ENCODE assay signal across 19 cellular contexts in genomic region chr1:46150085-46150484, GRCh38. TPM values are rescaled to one million over a fixed set of nuclear protein-coding genes. Genes with fewer than 3 reads are reported as not detected.
DNase-seq lines count a peak whose midpoint lies in the region; ATAC-seq, FAIRE-seq and TF ChIP-seq lines count a peak whose summit lies in the region.
"Had no signal": no experiment of that assay in that cellular context is flagged by ENCODE, and none has a peak within 500 bp of the region (broad histone marks: within the 10 kb centered on the region; RNA-seq: fewer than 3 reads in every experiment).

No MANE protein-coding gene starts in this region.

- no peaks in the 10 kb centered on the region for H3K27me3 ChIP-seq in brain microvascular endothelial cell (replicated peaks)
- no peaks in the 10 kb centered on the region for H3K27me3 ChIP-seq in endothelial cell of umbilical vein (ENCODE audit: control insufficient read depth in 2 of 2, insufficient read depth in 2 of 2, low read length in 2 of 2)
- H3K27me3 ChIP-seq in liver (ENCODE audit: control insufficient read depth in 4 of 4, insufficient read depth in 4 of 4, low read length in 3 of 4) = no peaks in the 10 kb centered on the region
- H3K27me3 ChIP-seq in stomach = no peaks in the 10 kb centered on the region
- H3K27me3 ChIP-seq: BE2C had no signal

- TF ChIP-seq POLR2A in endothelial cell of umbilical vein (IDR thresholded peaks at IDR 0.05; ENCODE audit: low read depth, low read length) (no peak), stomach (IDR thresholded peaks at IDR 0.05) (no peak)

- DNase-seq in brain microvascular endothelial cell (peak; percentile 16), endothelial cell of umbilical vein (ENCODE audit: low read depth, low spot score) (peak; percentile 17), stomach (no peak), GM10266 (ENCODE audit: extremely low spot score) (no peak), GM19240 (ENCODE audit: insufficient read length, low spot score) (no peak)
- DNase-seq: BE2C; CD4-positive, alpha-beta memory T cell; GF-D8; KBM-7; NCI-H1048; NCI-H146; NCI-H2081 treated with DMSO at 0.1 percent for 48 hours; NCI-H226; NCI-H69; PC-9 had no signal

- H2AFZ ChIP-seq in endothelial cell of umbilical vein (ENCODE audit: low read depth, low read length) = no peak overlapping the region
- H2AFZ ChIP-seq: PC-9 had no signal

- no peak for TF ChIP-seq CTCF in brain microvascular endothelial cell (IDR thresholded peaks at IDR 0.05; ENCODE audit: low read depth, low read length, missing control alignments)
- TF ChIP-seq CTCF in endothelial cell of umbilical vein (IDR thresholded peaks at IDR 0.05; ENCODE audit: extremely low read depth in 1 of 2, insufficient read depth in 1 of 2, low read depth in 1 of 2, low read length in 2 of 2) = no peak
- TF ChIP-seq CTCF in liver (IDR thresholded peaks at IDR 0.05; ENCODE audit: low read depth, low read length, missing input control) = no peak
- no peak for TF ChIP-seq CTCF in stomach (IDR thresholded peaks at IDR 0.05)
- TF ChIP-seq CTCF in GM10266 (IDR thresholded peaks at IDR 0.05; ENCODE audit: control insufficient read depth, insufficient read depth, low read depth, missing control alignments) = no peak

- no TSS peak for BruUV-seq in endothelial cell of umbilical vein (replicated peaks; lab: Mats Ljungman, UMichigan)

- H3K79me2 ChIP-seq in endothelial cell of umbilical vein (ENCODE audit: control insufficient read depth, insufficient read depth, low read length) = no peaks in the 10 kb centered on the region

- H3K4me1 ChIP-seq in endothelial cell of umbilical vein (ENCODE audit: control insufficient read depth, extremely low read depth, insufficient read depth, low read length) = no peaks in the 10 kb centered on the region
- H3K4me1 ChIP-seq in liver (ENCODE audit: control insufficient read depth in 4 of 4, insufficient read depth in 4 of 4, low read length in 3 of 4) = no peaks in the 10 kb centered on the region
- H3K4me1 ChIP-seq in stomach = no peaks in the 10 kb centered on the region
- H3K4me1 ChIP-seq: BE2C had no signal

- in situ Hi-C loops in brain microvascular endothelial cell (cut with HindIII; ENCODE audit: low pct_ligation_motif_present, low sequenced_read_pairs) = no loop called here

- dilution Hi-C loops in endothelial cell of umbilical vein (cut with MboI; ENCODE audit: extremely low pct_ligation_motif_present, low sequenced_read_pairs) = no loop called here

- TF ChIP-seq EP300 in stomach (IDR thresholded peaks at IDR 0.05) = peak; percentile 51

- no peak overlapping the region for H3K4me2 ChIP-seq in endothelial cell of umbilical vein (ENCODE audit: insufficient read depth, low read length)
- H3K4me2 ChIP-seq: PC-9 had no signal

- ATAC-seq in GM19324 (IDR thresholded peaks at IDR 0.05; ENCODE audit: low FRiP score, unreplicated experiment) = no peak

- no peak overlapping the region for H3K4me3 ChIP-seq in brain microvascular endothelial cell (ENCODE audit: low read depth, low read length)
- no peak overlapping the region for H3K4me3 ChIP-seq in endothelial cell of umbilical vein (replicated peaks in 1 of 3; ENCODE audit: insufficient read depth in 1 of 3, low read depth in 1 of 3, low read length in 3 of 3)
- H3K4me3 ChIP-seq in liver (ENCODE audit: low read depth in 1 of 3, low read length in 3 of 3) = no peak overlapping the region
- no peak overlapping the region for H3K4me3 ChIP-seq in stomach
- H3K4me3 ChIP-seq: PC-9 had no signal

- intact Hi-C loops in endothelial cell of umbilical vein (cut with micrococcal nuclease) (no loop called here), stomach (cut with DNase I; ENCODE audit: low total_unique reads) (no loop called here)

- no peaks in the 10 kb centered on the region for H3K36me3 ChIP-seq in brain microvascular endothelial cell (replicated peaks)
- no peaks in the 10 kb centered on the region for H3K36me3 ChIP-seq in endothelial cell of umbilical vein (ENCODE audit: control insufficient read depth in 2 of 2, extremely low read depth in 1 of 2, insufficient read depth in 2 of 2, low read length in 2 of 2)
- H3K36me3 ChIP-seq in liver (ENCODE audit: control insufficient read depth in 4 of 4, insufficient read depth in 3 of 4, low read depth in 1 of 4, low read length in 3 of 4) = no peaks in the 10 kb centered on the region
- no peaks in the 10 kb centered on the region for H3K36me3 ChIP-seq in stomach
- H3K36me3 ChIP-seq: BE2C had no signal

- H3K9me3 ChIP-seq in endothelial cell of umbilical vein (replicated peaks; ENCODE audit: control insufficient read depth, insufficient read depth, low read length) = no peaks in the 10 kb centered on the region
- H3K9me3 ChIP-seq in liver (ENCODE audit: control insufficient read depth in 4 of 4, low read length in 3 of 4) = no peaks in the 10 kb centered on the region
- no peaks in the 10 kb centered on the region for H3K9me3 ChIP-seq in stomach
- H3K9me3 ChIP-seq: BE2C had no signal

- no peak for TF ChIP-seq RAD21 in liver (IDR thresholded peaks at IDR 0.05)

- CTCF ChIA-PET in endothelial cell of umbilical vein (lab: Charles Lee) = interaction anchor here (1.2 kb wide), 1 partner anchor 19 kb away, joined by 4 read pairs; no protein-coding TSS in a partner anchor

- no peaks in the 10 kb centered on the region for H3K9me1 ChIP-seq in endothelial cell of umbilical vein (replicated peaks; ENCODE audit: control insufficient read depth, extremely low read depth, insufficient read depth, low read length)

- POLR2A ChIA-PET in endothelial cell of umbilical vein (lab: Charles Lee) = no interaction called here

- H3K9ac ChIP-seq in endothelial cell of umbilical vein (replicated peaks; ENCODE audit: extremely low read depth, insufficient read depth, low read length) = no peak overlapping the region
- H3K9ac ChIP-seq in liver (ENCODE audit: low read depth in 1 of 2, low read length in 2 of 2) = no peak overlapping the region

- FAIRE-seq in endothelial cell of umbilical vein (lab: Jason Lieb, UNC) = no peak
- FAIRE-seq: H1 had no signal

- H3K27ac ChIP-seq in brain microvascular endothelial cell = no peak overlapping the region
- H3K27ac ChIP-seq in endothelial cell of umbilical vein (ENCODE audit: insufficient read depth, low read depth, low read length) = no peak overlapping the region
- no peak overlapping the region for H3K27ac ChIP-seq in liver (ENCODE audit: low read depth in 1 of 2, low read length in 2 of 2)
- peak overlapping the region in 1 of 5 donors; percentile 25 for H3K27ac ChIP-seq in stomach
- H3K27ac ChIP-seq: HL-60, PC-9 had no signal

- H4K20me1 ChIP-seq in endothelial cell of umbilical vein (replicated peaks; ENCODE audit: control insufficient read depth, extremely low read depth, insufficient read depth, low read length) = no peaks in the 10 kb centered on the region

- whole genome bisulfite sequencing in liver = 90% methylated on average over 2 of the region's 2 CpGs
- WGBS in stomach, 5 donors = 76 to 98% (median 80%) methylated on average over 2 of the region's 2 CpGs

RNA-seq across cellular contexts. Expression of gene PIK3R3, which starts 17.7 kb away (rescaled TPM):
- total RNA-seq in endothelial cell of umbilical vein (14.3 and 14.6 TPM in 2 replicates), liver (1 to 10 TPM; 3.7 to 4.6 TPM), stomach (10 to 100 TPM; 10.4 to 33.8 (median 15.2) TPM)
- polyA plus RNA-seq in endothelial cell of umbilical vein (6.1 and 7.5 TPM in 2 replicates), liver (1 to 10 TPM; 1.5 to 1.8 TPM), stomach (1 to 10 TPM; 3.4 to 4.9 (median 3.7) TPM)
- polyA plus RNA-seq in endothelial cell of umbilical vein (2011; cell fraction: cytosol; rRNA removed) = 6.5 and 6.8 TPM in 2 replicates
- 9.9 and 10.5 TPM in 2 replicates for polyA plus RNA-seq in endothelial cell of umbilical vein (2011; cell fraction: nucleus; rRNA removed)
- polyA plus RNA-seq in endothelial cell of umbilical vein (2012) = 4.4 and 12.0 TPM in 2 replicates
- polyA minus RNA-seq in endothelial cell of umbilical vein = 19.7 and 19.8 TPM in 2 replicates
- 17.0 TPM for polyA minus RNA-seq in endothelial cell of umbilical vein (2011; cell fraction: cytosol; rRNA and poly(A)+ RNA removed)
- 12.5 TPM in 2 replicates for polyA minus RNA-seq in endothelial cell of umbilical vein (2011; cell fraction: nucleus; rRNA and poly(A)+ RNA removed)

RNA-seq across cellular contexts. Expression of gene TSPAN1, which starts 24.8 kb away (rescaled TPM):
- 0.37 and 0.88 TPM in 2 replicates for total RNA-seq in endothelial cell of umbilical vein
- polyA plus RNA-seq in endothelial cell of umbilical vein = 0.65 and 0.91 TPM in 2 replicates
- 0.41 and 0.42 TPM in 2 replicates for polyA plus RNA-seq in endothelial cell of umbilical vein (2011; cell fraction: cytosol; rRNA removed)
- 0.70 and 0.71 TPM in 2 replicates for polyA plus RNA-seq in endothelial cell of umbilical vein (2011; cell fraction: nucleus; rRNA removed)
- 0.16 and 0.27 TPM in 2 replicates for polyA plus RNA-seq in endothelial cell of umbilical vein (2012)
- polyA minus RNA-seq in endothelial cell of umbilical vein = 0.42 and 1.1 TPM in 2 replicates
- polyA minus RNA-seq in endothelial cell of umbilical vein (2011; cell fraction: cytosol; rRNA and poly(A)+ RNA removed) = 15.4 TPM
- not detected in 2 replicates for polyA minus RNA-seq in endothelial cell of umbilical vein (2011; cell fraction: nucleus; rRNA and poly(A)+ RNA removed)
- 1 to 10 TPM in 1 of 2 donors, under 1 TPM in 1; 0.33 to 2.4 TPM for total RNA-seq in liver
- 1 to 10 TPM; 1.7 to 7.0 TPM for polyA plus RNA-seq in liver
- total RNA-seq in stomach = 100 to 1,000 TPM in 2 of 5 donors, 10 to 100 TPM in 3; 52.1 to 154 (median 79.9) TPM
- polyA plus RNA-seq in stomach = 100 to 1,000 TPM in 1 of 3 donors, 10 to 100 TPM in 2; 35.9 to 131 (median 38.5) TPM
- total RNA-seq: CD4-positive, alpha-beta memory T cell; H1 had no signal
- polyA plus RNA-seq: CD4-positive, alpha-beta memory T cell had no signal

RNA-seq across cellular contexts. Expression of gene P3R3URF, which starts 26.2 kb away (rescaled TPM):
- total RNA-seq in endothelial cell of umbilical vein (not detected in 2 replicates), liver (not detected), stomach (not detected)
- polyA plus RNA-seq in endothelial cell of umbilical vein (not detected in 2 replicates), liver (not detected), stomach (not detected)
- not detected in 2 replicates for polyA plus RNA-seq in endothelial cell of umbilical vein (2011; cell fraction: cytosol; rRNA removed)
- polyA plus RNA-seq in endothelial cell of umbilical vein (2011; cell fraction: nucleus; rRNA removed) = not detected in 2 replicates
- polyA plus RNA-seq in endothelial cell of umbilical vein (2012) = not detected in 2 replicates
- polyA minus RNA-seq in endothelial cell of umbilical vein = not detected in 2 replicates
- polyA minus RNA-seq in endothelial cell of umbilical vein (2011; cell fraction: cytosol; rRNA and poly(A)+ RNA removed) = not detected
- polyA minus RNA-seq in endothelial cell of umbilical vein (2011; cell fraction: nucleus; rRNA and poly(A)+ RNA removed) = not detected in 2 replicates
- total RNA-seq: CD4-positive, alpha-beta memory T cell; H1; PC-9 had no signal
- polyA plus RNA-seq: CD4-positive, alpha-beta memory T cell; H1 had no signal

RNA-seq across cellular contexts. Expression of gene POMGNT1, which starts 48.1 kb away (rescaled TPM):
- total RNA-seq in endothelial cell of umbilical vein (64.4 and 66.9 TPM in 2 replicates), liver (10 to 100 TPM; 10.3 to 32.0 TPM), stomach (10 to 100 TPM in 4 of 5 donors, 1 to 10 TPM in 1; 2.9 to 47.3 (median 30.9) TPM)
- polyA plus RNA-seq in endothelial cell of umbilical vein (64.3 and 67.5 TPM in 2 replicates), liver (10 to 100 TPM; 30.7 to 31.4 TPM), stomach (10 to 100 TPM; 32.1 to 41.5 (median 40.3) TPM)
- 64.2 and 65.8 TPM in 2 replicates for polyA plus RNA-seq in endothelial cell of umbilical vein (2011; cell fraction: cytosol; rRNA removed)
- polyA plus RNA-seq in endothelial cell of umbilical vein (2011; cell fraction: nucleus; rRNA removed) = 113 and 115 TPM in 2 replicates
- polyA plus RNA-seq in endothelial cell of umbilical vein (2012) = 47.9 and 51.3 TPM in 2 replicates
- polyA minus RNA-seq in endothelial cell of umbilical vein = 56.7 and 58.7 TPM in 2 replicates
- polyA minus RNA-seq in endothelial cell of umbilical vein (2011; cell fraction: cytosol; rRNA and poly(A)+ RNA removed) = 21.9 TPM
- polyA minus RNA-seq in endothelial cell of umbilical vein (2011; cell fraction: nucleus; rRNA and poly(A)+ RNA removed) = 23.6 and 24.4 TPM in 2 replicates

RNA-seq across cellular contexts. Expression of gene LURAP1, which starts 53.0 kb away (rescaled TPM):
- total RNA-seq in endothelial cell of umbilical vein (2.4 and 3.4 TPM in 2 replicates), liver (under 1 TPM; 0.09 to 0.50 TPM), stomach (10 to 100 TPM in 1 of 5 donors, 1 to 10 TPM in 3, not detected in 1; 1.2 to 30.8 (median 6.0) TPM)
- polyA plus RNA-seq in endothelial cell of umbilical vein (2.3 and 2.5 TPM in 2 replicates), liver (under 1 TPM in 1 of 2 donors, not detected in 1; 0.08 TPM), stomach (1 to 10 TPM; 2.9 to 4.4 (median 3.4) TPM)
- 1.4 and 1.9 TPM in 2 replicates for polyA plus RNA-seq in endothelial cell of umbilical vein (2011; cell fraction: cytosol; rRNA removed)
- polyA plus RNA-seq in endothelial cell of umbilical vein (2011; cell fraction: nucleus; rRNA removed) = 2.7 and 2.8 TPM in 2 replicates
- 1.4 and 1.5 TPM in 2 replicates for polyA plus RNA-seq in endothelial cell of umbilical vein (2012)
- polyA minus RNA-seq in endothelial cell of umbilical vein = 1.6 and 2.5 TPM in 2 replicates
- not detected for polyA minus RNA-seq in endothelial cell of umbilical vein (2011; cell fraction: cytosol; rRNA and poly(A)+ RNA removed)
- 1.0 and 1.5 TPM in 2 replicates for polyA minus RNA-seq in endothelial cell of umbilical vein (2011; cell fraction: nucleus; rRNA and poly(A)+ RNA removed)

Comparison
In these comparisons a context has a peak if more than half of its experiments do, and no peak if none do; other contexts are left out.
1. DNase-seq: peak in brain microvascular endothelial cell (single experiment) and endothelial cell of umbilical vein (single experiment); none in stomach (single experiment), GM10266 (single experiment) and GM19240 (single experiment).
2. RNA of gene TSPAN1, which starts 24.8 kb away (total RNA-seq): 52.1 to 154 TPM in stomach; 0.33 to 2.4 TPM in liver and 0.37 to 0.88 TPM in endothelial cell of umbilical vein; every median in the first group is over 10 times any median in the second.